Comparison of ENCODE assay signal across 8 cellular contexts in genomic region chr19:10420444-10421239, GRCh38. TPM values are rescaled to one million over a fixed set of nuclear protein-coding genes. Genes with fewer than 3 reads are reported as not detected.
A peak's percentile ranks its signal among the peaks of the same experiment; 100 is the strongest.
DNase-seq lines count a peak whose midpoint lies in the region; ATAC-seq and TF ChIP-seq lines count a peak whose summit lies in the region.

TSS of gene PDE4A (plus strand) at chr19:10420538. CDS start at chr19:10420765, 227 bp downstream.

- no TSS peak for BruUV-seq in Panc1 (replicated peaks; lab: Mats Ljungman, UMichigan)

- peaks cover 18% of the 10 kb centered on the region for H3K4me1 ChIP-seq in Panc1 (ENCODE audit: control insufficient read depth, insufficient read depth, low read length)

- intact Hi-C loops in Panc1 (cut with micrococcal nuclease; ENCODE audit: unreplicated experiment), result no loop called here

- H3K27ac ChIP-seq in Panc1 (ENCODE audit: low read length), result peak within 1 kb of the TSS; percentile 82

- H3K27me3 Mint-ChIP-seq in activated naive CD8-positive, alpha-beta T cell treated with anti-CD3 and anti-CD28 coated beads, Interleukin-2, amount 50 U/mL, for 24 hours, result peaks cover 50% of the 10 kb centered on the region

- DNase-seq in A172 (ENCODE audit: low spot score) (peak; percentile 23), GM10266 (ENCODE audit: extremely low spot score) (peak; percentile 72), Panc1 (ENCODE audit: low read depth, low spot score) (no peak), iPS-NIHi11 (ENCODE audit: low spot score) (peak; percentile 53)
- peak; percentile 79 for DNase-seq in activated naive CD8-positive, alpha-beta T cell treated with anti-CD3 and anti-CD28 coated beads, Interleukin-2, amount 50 U/mL, for 24 hours
- DNase-seq in stimulated activated naive CD4-positive, alpha-beta T cell treated with Interleukin-2 at 50 U/mL for 16 hours (lab: John Stamatoyannopoulos, UW), result peak; percentile 39

- in situ Hi-C loops in Panc1 (cut with HindIII; ENCODE audit: low pct_unique_long_range_greater_than_20kb, low sequenced_read_pairs), result no loop called here

- H3K4me1 Mint-ChIP-seq in activated naive CD8-positive, alpha-beta T cell treated with anti-CD3 and anti-CD28 coated beads, Interleukin-2, amount 50 U/mL, for 24 hours, result peaks cover 77% of the 10 kb centered on the region

- peak within 1 kb of the TSS; percentile 51 to 72 for H3K4me3 ChIP-seq in Panc1 (ENCODE audit: low read depth in 2 of 2, low read length in 2 of 2)

- no peaks in the 10 kb centered on the region for H3K9me3 ChIP-seq in Panc1 (ENCODE audit: control insufficient read depth, insufficient read depth, low read depth, low read length)

- TF ChIP-seq CTCF in GM10266 (IDR thresholded peaks at IDR 0.05; ENCODE audit: control insufficient read depth, insufficient read depth, low read depth, missing control alignments) (peak; percentile 70), Panc1 (IDR thresholded peaks at IDR 0.05) (peak; percentile 90)

- ATAC-seq in Panc1 (peak; percentile 9), HG02970 (IDR thresholded peaks at IDR 0.05; ENCODE audit: low FRiP score, unreplicated experiment) (no peak), HG03039 (IDR thresholded peaks at IDR 0.05; ENCODE audit: unreplicated experiment) (no peak)
- no peak for ATAC-seq in activated naive CD8-positive, alpha-beta T cell treated with anti-CD3 and anti-CD28 coated beads, Interleukin-2, amount 50 U/mL, for 24 hours

- CTCF ChIA-PET in Panc1 (lab: Charles Lee), result interaction anchor here (0.6 kb wide), 1 partner anchor 297 kb away, joined by 3 read pairs; the partner anchor contains the start of gene DNM2

- POLR2A ChIA-PET in Panc1 (lab: Charles Lee), result no interaction called here

- H3K36me3 Mint-ChIP-seq in activated naive CD8-positive, alpha-beta T cell treated with anti-CD3 and anti-CD28 coated beads, Interleukin-2, amount 50 U/mL, for 24 hours (ENCODE audit: low read depth), result peaks cover 10% of the 10 kb centered on the region

- H3K27ac Mint-ChIP-seq in activated naive CD8-positive, alpha-beta T cell treated with anti-CD3 and anti-CD28 coated beads, Interleukin-2, amount 50 U/mL, for 24 hours, result peak within 1 kb of the TSS; percentile 90

- peak within 1 kb of the TSS; percentile 86 for H3K4me3 Mint-ChIP-seq in activated naive CD8-positive, alpha-beta T cell treated with anti-CD3 and anti-CD28 coated beads, Interleukin-2, amount 50 U/mL, for 24 hours

- no peaks in the 10 kb centered on the region; the same call in 1 of the 2 replicates for H3K36me3 ChIP-seq in Panc1 (ENCODE audit: control insufficient read depth, insufficient read depth, low read length)

- no peaks in the 10 kb centered on the region for H3K27me3 ChIP-seq in Panc1 (ENCODE audit: control insufficient read depth, insufficient read depth, low read length)

- H3K9me3 Mint-ChIP-seq in activated naive CD8-positive, alpha-beta T cell treated with anti-CD3 and anti-CD28 coated beads, Interleukin-2, amount 50 U/mL, for 24 hours, result no peaks in the 10 kb centered on the region

RNA-seq across cellular contexts. Expression of gene PDE4A, which starts in this region (rescaled TPM):
- total RNA-seq in A172 (2014; rRNA removed; shearing (Covaris generic)), result 0.41 and 1.3 TPM in 2 replicates
- total RNA-seq in Panc1 (2021; ENCODE audit: unreplicated experiment), result 25.8 TPM
- 23.8 TPM for polyA plus RNA-seq in Panc1 (2012; ENCODE audit: insufficient read length)

Comparison
In these comparisons a context has a peak if more than half of its experiments do, and no peak if none do; other contexts are left out.
1. RNA of gene PDE4A (total RNA-seq): 25.8 TPM in Panc1 (single experiment); 0.41 to 1.3 TPM in A172; every median in the first group is over 10 times any median in the second.